Comparison of ENCODE assay signal across 1 cellular context in the genomic region with DNA sequence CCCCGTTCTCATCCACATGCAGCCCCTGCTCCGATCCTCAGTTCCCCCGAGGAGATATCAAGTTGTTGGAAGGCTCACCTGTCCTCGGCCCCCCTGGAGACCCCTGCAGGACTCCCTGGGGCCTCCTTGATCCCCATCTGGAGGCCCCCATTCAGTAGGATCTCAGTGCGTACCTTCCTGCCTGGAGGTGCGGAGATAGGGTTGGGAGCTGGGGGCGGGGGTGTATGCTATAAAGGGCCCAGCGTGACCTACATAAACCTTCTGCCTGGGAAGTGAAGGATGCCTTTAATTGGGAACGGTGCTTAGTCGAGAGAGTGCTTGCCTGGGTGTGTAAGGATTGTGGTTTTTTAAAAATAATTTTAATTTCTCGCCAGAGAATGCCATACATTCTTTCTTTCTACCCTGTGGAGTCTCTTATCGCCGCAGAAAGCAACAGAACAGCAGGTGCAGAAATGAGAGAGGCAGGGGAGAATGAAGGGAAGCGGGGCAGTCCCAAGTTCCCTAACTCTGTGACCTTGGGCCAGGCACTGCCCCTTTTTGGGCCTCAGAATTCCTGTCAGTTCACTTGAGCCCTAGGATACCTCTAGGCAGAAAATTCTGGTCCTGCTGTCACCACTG.
TF ChIP-seq lines count a peak whose summit lies in the region.

No MANE protein-coding gene starts in this region.

TF ChIP-seq in GM23338, 12 proteins besides CTCF, POLR2A, EP300 and RAD21 (continued from another document):
- no peak for TF ChIP-seq ZNF462 (CRISPR knock-in tag; IDR thresholded peaks at IDR 0.05)
- no peak for TF ChIP-seq CREB1 (CRISPR knock-in tag; IDR thresholded peaks at IDR 0.05; ENCODE audit: low read depth)
- no peak for TF ChIP-seq REST (IDR thresholded peaks at IDR 0.05; ENCODE audit: unreplicated experiment)
- TF ChIP-seq EZH2phosphoT487 (IDR thresholded peaks at IDR 0.05; ENCODE audit: unreplicated experiment) = no peak
- TF ChIP-seq ZNF114 (CRISPR knock-in tag; IDR thresholded peaks at IDR 0.05) = no peak
- TF ChIP-seq POLR2AphosphoS5 (IDR thresholded peaks at IDR 0.05; ENCODE audit: low read depth) = no peak
- TF ChIP-seq, protein P1, sequence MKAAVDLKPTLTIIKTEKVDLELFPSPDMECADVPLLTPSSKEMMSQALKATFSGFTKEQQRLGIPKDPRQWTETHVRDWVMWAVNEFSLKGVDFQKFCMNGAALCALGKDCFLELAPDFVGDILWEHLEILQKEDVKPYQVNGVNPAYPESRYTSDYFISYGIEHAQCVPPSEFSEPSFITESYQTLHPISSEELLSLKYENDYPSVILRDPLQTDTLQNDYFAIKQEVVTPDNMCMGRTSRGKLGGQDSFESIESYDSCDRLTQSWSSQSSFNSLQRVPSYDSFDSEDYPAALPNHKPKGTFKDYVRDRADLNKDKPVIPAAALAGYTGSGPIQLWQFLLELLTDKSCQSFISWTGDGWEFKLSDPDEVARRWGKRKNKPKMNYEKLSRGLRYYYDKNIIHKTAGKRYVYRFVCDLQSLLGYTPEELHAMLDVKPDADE (IDR thresholded peaks at IDR 0.05) = no peak
- TF ChIP-seq NANOG (IDR thresholded peaks at IDR 0.05; ENCODE audit: borderline replicate concordance) = no peak
- TF ChIP-seq STAT1 (IDR thresholded peaks at IDR 0.05; ENCODE audit: unreplicated experiment) = no peak
- TF ChIP-seq ZNF331 (CRISPR knock-in tag; IDR thresholded peaks at IDR 0.05; ENCODE audit: low read depth) = no peak
